ENCODE assay signal across 1 cellular context in the genomic region with DNA sequence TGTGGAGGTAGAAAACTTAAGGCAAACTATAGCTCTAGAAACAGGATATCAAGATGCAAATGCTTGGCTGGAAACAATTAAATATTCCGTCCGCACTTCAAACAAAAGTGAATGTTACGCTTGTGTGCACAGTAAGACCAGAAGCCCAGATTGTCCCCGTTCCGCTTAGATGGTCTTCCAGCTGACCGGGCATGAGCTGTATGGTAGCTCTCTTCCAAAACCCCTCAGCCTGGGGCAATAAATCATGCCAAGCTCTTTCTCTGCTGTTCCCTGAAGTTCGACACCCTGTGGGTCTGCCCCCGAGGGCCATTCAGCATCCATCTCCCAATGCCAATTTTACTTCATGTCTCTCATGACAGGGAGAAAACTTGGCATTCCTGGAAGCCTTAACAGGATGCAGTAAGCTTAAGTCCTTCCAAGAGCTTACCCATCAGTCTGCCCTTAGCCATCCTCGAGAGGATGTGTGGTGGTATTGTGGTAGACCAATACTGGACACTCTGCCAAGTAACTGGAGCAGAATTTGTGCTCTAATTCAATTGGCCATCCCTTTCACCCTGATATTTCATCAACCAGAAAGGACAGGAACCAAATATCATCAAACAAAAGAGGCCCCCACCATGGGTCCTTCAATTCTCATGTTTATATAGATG.
TF ChIP-seq lines count a peak whose summit lies in the region.

No MANE protein-coding gene starts in this region.

TF ChIP-seq in HepG2, 621 proteins besides CTCF, POLR2A, EP300 and RAD21 (continued from another document):
- TF ChIP-seq, protein P1, sequence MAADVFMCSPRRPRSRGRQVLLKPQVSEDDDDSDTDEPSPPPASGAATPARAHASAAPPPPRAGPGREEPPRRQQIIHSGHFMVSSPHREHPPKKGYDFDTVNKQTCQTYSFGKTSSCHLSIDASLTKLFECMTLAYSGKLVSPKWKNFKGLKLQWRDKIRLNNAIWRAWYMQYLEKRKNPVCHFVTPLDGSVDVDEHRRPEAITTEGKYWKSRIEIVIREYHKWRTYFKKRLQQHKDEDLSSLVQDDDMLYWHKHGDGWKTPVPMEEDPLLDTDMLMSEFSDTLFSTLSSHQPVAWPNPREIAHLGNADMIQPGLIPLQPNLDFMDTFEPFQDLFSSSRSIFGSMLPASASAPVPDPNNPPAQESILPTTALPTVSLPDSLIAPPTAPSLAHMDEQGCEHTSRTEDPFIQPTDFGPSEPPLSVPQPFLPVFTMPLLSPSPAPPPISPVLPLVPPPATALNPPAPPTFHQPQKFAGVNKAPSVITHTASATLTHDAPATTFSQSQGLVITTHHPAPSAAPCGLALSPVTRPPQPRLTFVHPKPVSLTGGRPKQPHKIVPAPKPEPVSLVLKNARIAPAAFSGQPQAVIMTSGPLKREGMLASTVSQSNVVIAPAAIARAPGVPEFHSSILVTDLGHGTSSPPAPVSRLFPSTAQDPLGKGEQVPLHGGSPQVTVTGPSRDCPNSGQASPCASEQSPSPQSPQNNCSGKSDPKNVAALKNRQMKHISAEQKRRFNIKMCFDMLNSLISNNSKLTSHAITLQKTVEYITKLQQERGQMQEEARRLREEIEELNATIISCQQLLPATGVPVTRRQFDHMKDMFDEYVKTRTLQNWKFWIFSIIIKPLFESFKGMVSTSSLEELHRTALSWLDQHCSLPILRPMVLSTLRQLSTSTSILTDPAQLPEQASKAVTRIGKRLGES (CRISPR knock-in tag; IDR thresholded peaks at IDR 0.05; ENCODE audit: borderline replicate concordance), result no peak
- TF ChIP-seq ZNF547 (CRISPR knock-in tag; IDR thresholded peaks at IDR 0.05), result no peak
